In the genomic region with DNA sequence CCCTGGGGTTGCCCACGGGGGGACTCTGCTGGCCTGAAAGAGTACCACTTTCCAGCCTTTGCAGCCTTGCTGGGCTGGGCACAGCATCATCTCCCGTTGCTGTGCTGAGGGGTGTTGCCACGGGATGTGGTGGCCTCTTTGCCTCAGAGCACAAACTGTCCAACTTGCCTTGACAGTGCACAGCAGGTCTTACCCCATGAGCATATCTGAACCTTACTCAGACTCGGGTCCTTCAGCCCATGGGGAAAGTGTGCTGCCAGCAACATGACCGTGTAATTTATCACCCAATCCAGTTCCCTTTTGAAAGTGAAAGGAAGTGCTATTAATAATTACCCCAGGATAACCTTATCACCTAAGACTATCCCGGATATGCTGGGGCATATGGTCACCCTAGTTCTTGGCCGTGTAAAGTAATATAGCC, we compare ENCODE assay signal across 10 cellular contexts. TPM values are rescaled to one million over a fixed set of nuclear protein-coding genes. Genes with fewer than 3 reads are reported as not detected.
DNase-seq lines count a peak whose midpoint lies in the region; ATAC-seq and TF ChIP-seq lines count a peak whose summit lies in the region.
"Had no signal": no experiment of that assay in that cellular context is flagged by ENCODE, and none has a peak within 500 bp of the region (broad histone marks: within the 10 kb centered on the region; RNA-seq: fewer than 3 reads in every experiment).

No MANE protein-coding gene starts in this region.

- peaks cover 4% of the 10 kb centered on the region for H3K9me3 Mint-ChIP-seq in stimulated activated memory B cell treated with anti-CD40 and anti-IgM and Interleukin-4, amounts not matched to agents 10 μg/mL and 1 μg/mL and 100 μg/mL, for 72 hours
- H3K9me3 Mint-ChIP-seq: activated T-cell treated with anti-CD3 and anti-CD28 coated beads, Interleukin-2, amount 50 U/mL, for 72 hours had no signal

- H3K36me3 Mint-ChIP-seq in stimulated activated memory B cell treated with anti-CD40 and anti-IgM and Interleukin-4, amounts not matched to agents 10 μg/mL and 1 μg/mL and 100 μg/mL, for 72 hours: peaks cover 24% of the 10 kb centered on the region

- no peak overlapping the region for H3K4me3 Mint-ChIP-seq in stimulated activated memory B cell treated with anti-CD40 and anti-IgM and Interleukin-4, amounts not matched to agents 10 μg/mL and 1 μg/mL and 100 μg/mL, for 72 hours
- H3K4me3 Mint-ChIP-seq: activated T-cell treated with anti-CD3 and anti-CD28 coated beads, Interleukin-2, amount 50 U/mL, for 72 hours had no signal

- H3K4me3 ChIP-seq in fibroblast of villous mesenchyme (ENCODE audit: low read depth, low read length): no peak overlapping the region

- H3K4me1 Mint-ChIP-seq in stimulated activated memory B cell treated with anti-CD40 and anti-IgM and Interleukin-4, amounts not matched to agents 10 μg/mL and 1 μg/mL and 100 μg/mL, for 72 hours: peaks cover 20% of the 10 kb centered on the region

- H3K27ac Mint-ChIP-seq in stimulated activated memory B cell treated with anti-CD40 and anti-IgM and Interleukin-4, amounts not matched to agents 10 μg/mL and 1 μg/mL and 100 μg/mL, for 72 hours: no peak overlapping the region
- H3K27ac Mint-ChIP-seq: activated T-cell treated with anti-CD3 and anti-CD28 coated beads, Interleukin-2, amount 50 U/mL, for 72 hours had no signal

- DNase-seq in fibroblast of villous mesenchyme (ENCODE audit: low read depth) (peak; percentile 41), occipital lobe (lab: John Stamatoyannopoulos, UW) (no peak), retina (no peak), DMS79 treated with DMSO at 0.1 percent for 48 hours (lab: John Stamatoyannopoulos, UW) (no peak)
- DNase-seq: activated T-cell treated with anti-CD3 and anti-CD28 coated beads, Interleukin-2, amount 50 U/mL, for 72 hours; stimulated activated naive CD8-positive, alpha-beta T cell treated with anti-CD3 and anti-CD28 coated beads, Interleukin-15, Interleukin-2, amounts not matched to agents 100 U/mL and 50 U/mL, for 24 hours; T-helper 2 cell had no signal

- ATAC-seq in GM19468 (IDR thresholded peaks at IDR 0.05; ENCODE audit: extremely low read depth, unreplicated experiment): peak; percentile 53
- ATAC-seq in HG03378 (IDR thresholded peaks at IDR 0.05; ENCODE audit: unreplicated experiment): peak; percentile 72
- ATAC-seq in stimulated activated memory B cell treated with anti-CD40 and anti-IgM and Interleukin-4, amounts not matched to agents 10 μg/mL and 1 μg/mL and 100 μg/mL, for 72 hours: peak; percentile 66
- ATAC-seq: activated T-cell treated with anti-CD3 and anti-CD28 coated beads, Interleukin-2, amount 50 U/mL, for 72 hours; stimulated activated naive CD8-positive, alpha-beta T cell treated with anti-CD3 and anti-CD28 coated beads, Interleukin-15, Interleukin-2, amounts not matched to agents 100 U/mL and 50 U/mL, for 24 hours had no signal

- no peak for TF ChIP-seq CTCF in fibroblast of villous mesenchyme (IDR thresholded peaks at IDR 0.05; ENCODE audit: insufficient read depth, low read depth, low read length)

- H3K27me3 Mint-ChIP-seq in stimulated activated memory B cell treated with anti-CD40 and anti-IgM and Interleukin-4, amounts not matched to agents 10 μg/mL and 1 μg/mL and 100 μg/mL, for 72 hours: no peaks in the 10 kb centered on the region

RNA-seq across cellular contexts. Expression of a gene that starts 46.8 kb away (rescaled TPM):
- total RNA-seq in fibroblast of villous mesenchyme (0.32 TPM in 1 of 2 replicates, not detected in the other), occipital lobe (3.4 TPM)
